ENCODE assay signal across 20 cellular contexts in the genomic region with DNA sequence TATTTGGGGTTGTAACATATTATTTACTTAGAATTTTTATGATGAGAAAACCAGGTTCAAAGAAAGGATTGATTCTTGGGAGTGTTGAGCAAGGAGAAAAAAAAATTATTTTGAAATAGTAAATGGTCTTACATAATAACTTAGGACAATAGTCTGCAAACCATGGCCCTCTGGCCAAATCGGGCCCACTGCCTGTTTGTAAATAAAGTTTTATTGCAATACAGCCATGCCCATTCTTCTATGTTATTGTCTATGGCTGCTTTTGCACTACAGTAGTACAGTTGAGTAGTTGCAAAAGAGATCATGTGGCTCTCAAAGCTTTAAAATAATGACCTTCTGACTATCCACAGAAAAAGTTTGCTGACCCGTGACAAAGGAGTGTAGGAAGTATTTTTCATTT.
DNase-seq lines count a peak whose midpoint lies in the region; ATAC-seq and TF ChIP-seq lines count a peak whose summit lies in the region.
"Had no signal": no experiment of that assay in that cellular context is flagged by ENCODE, and none has a peak within 500 bp of the region (broad histone marks: within the 10 kb centered on the region; RNA-seq: fewer than 3 reads in every experiment).

No MANE protein-coding gene starts in this region.

- H3K27ac Mint-ChIP-seq in CD4-positive, CD25-positive, alpha-beta regulatory T cell, result peak overlapping the region in 2 of 3 donors; percentile 57 to 75
- peak overlapping the region; percentile 56 for H3K27ac Mint-ChIP-seq in stimulated activated effector memory CD8-positive, alpha-beta T cell treated with anti-CD3 and anti-CD28 coated beads, Interleukin-12 subunit alpha, Interleukin-12 subunit beta, amount 100 ng/mL, for 72 hours
- H3K27ac Mint-ChIP-seq in GM23338, result no peak overlapping the region
- H3K27ac Mint-ChIP-seq: B cell, HFFc6 had no signal

- no peaks in the 10 kb centered on the region for H3K79me2 ChIP-seq in GM23338 (replicated peaks; ENCODE audit: insufficient read depth)

- no peaks in the 10 kb centered on the region for H3K27me3 Mint-ChIP-seq in CD4-positive, CD25-positive, alpha-beta regulatory T cell
- H3K27me3 Mint-ChIP-seq in GM23338 (ENCODE audit: insufficient read depth, low read depth, poor library complexity), result no peaks in the 10 kb centered on the region
- H3K27me3 Mint-ChIP-seq: B cell had no signal

- no peaks in the 10 kb centered on the region for H3K4me1 ChIP-seq in CD4-positive, CD25-positive, alpha-beta regulatory T cell (ENCODE audit: control insufficient read depth, insufficient read depth, low read length, poor library complexity, severe bottlenecking)
- no peaks in the 10 kb centered on the region for H3K4me1 ChIP-seq in GM23338 (ENCODE audit: insufficient read depth)
- no peaks in the 10 kb centered on the region for H3K4me1 ChIP-seq in ascending aorta

- no peak for ATAC-seq in CD4-positive, CD25-positive, alpha-beta regulatory T cell (ENCODE audit: low read depth in 2 of 2)
- ATAC-seq in stimulated activated effector memory CD8-positive, alpha-beta T cell treated with anti-CD3 and anti-CD28 coated beads, Interleukin-12 subunit alpha, Interleukin-12 subunit beta, amount 100 ng/mL, for 72 hours, result no peak
- ATAC-seq in GM23338, result no peak
- no peak for ATAC-seq in GM19324 (IDR thresholded peaks at IDR 0.05; ENCODE audit: low FRiP score, unreplicated experiment)
- ATAC-seq in HG02610 (IDR thresholded peaks at IDR 0.05; ENCODE audit: unreplicated experiment), result no peak
- ATAC-seq: CD8-positive, alpha-beta T cell had no signal

- H3K9me3 Mint-ChIP-seq in CD4-positive, CD25-positive, alpha-beta regulatory T cell, result no peaks in the 10 kb centered on the region
- H3K9me3 Mint-ChIP-seq in stimulated activated effector memory CD8-positive, alpha-beta T cell treated with anti-CD3 and anti-CD28 coated beads, Interleukin-12 subunit alpha, Interleukin-12 subunit beta, amount 100 ng/mL, for 72 hours, result no peaks in the 10 kb centered on the region
- no peaks in the 10 kb centered on the region for H3K9me3 Mint-ChIP-seq in GM23338
- H3K9me3 Mint-ChIP-seq: CD8-positive, alpha-beta T cell; HFFc6 had no signal

- H3K4me2 ChIP-seq in GM23338, result no peak overlapping the region

- no peak overlapping the region for H2AFZ ChIP-seq in GM23338

- no peak overlapping the region for H3K4me3 Mint-ChIP-seq in CD4-positive, CD25-positive, alpha-beta regulatory T cell
- no peak overlapping the region for H3K4me3 Mint-ChIP-seq in stimulated activated effector memory CD8-positive, alpha-beta T cell treated with anti-CD3 and anti-CD28 coated beads, Interleukin-12 subunit alpha, Interleukin-12 subunit beta, amount 100 ng/mL, for 72 hours
- H3K4me3 Mint-ChIP-seq in GM23338, result no peak overlapping the region
- H3K4me3 Mint-ChIP-seq: B cell; CD8-positive, alpha-beta T cell; HFFc6 had no signal

- TF ChIP-seq CTCF in LNCaP clone FGC (IDR thresholded peaks at IDR 0.05; ENCODE audit: control insufficient read depth, extremely low read depth, insufficient read depth), result no peak
- TF ChIP-seq CTCF in fibroblast of villous mesenchyme (IDR thresholded peaks at IDR 0.05; ENCODE audit: insufficient read depth, low read depth, low read length), result no peak
- TF ChIP-seq CTCF in GM23338 (conservative IDR thresholded peaks at IDR 0.05; ENCODE audit: low read depth in 2 of 2), result no peak
- no peak for TF ChIP-seq CTCF in ascending aorta (IDR thresholded peaks at IDR 0.05)

- no peaks in the 10 kb centered on the region for H3F3A ChIP-seq in GM23338 (replicated peaks; ENCODE audit: low read depth)

- no peaks in the 10 kb centered on the region for H3K9me2 ChIP-seq in GM23338 (ENCODE audit: insufficient read depth)

- no peaks in the 10 kb centered on the region for H4K20me1 ChIP-seq in GM23338 (replicated peaks; ENCODE audit: insufficient read depth)

- no peak for DNase-seq in CD4-positive, CD25-positive, alpha-beta regulatory T cell
- DNase-seq in LNCaP clone FGC (ENCODE audit: low read depth) (peak; percentile 13), fibroblast of villous mesenchyme (ENCODE audit: low read depth) (peak; percentile 3), GM23338 (ENCODE audit: low spot score) (no peak), ascending aorta (ENCODE audit: low spot score in 2 of 2) (no peak)
- DNase-seq in stimulated activated effector memory CD8-positive, alpha-beta T cell treated with anti-CD3 and anti-CD28 coated beads, Interleukin-12 subunit alpha, Interleukin-12 subunit beta, amount 100 ng/mL, for 72 hours (ENCODE audit: low spot score in 2 of 2), result no peak
- DNase-seq: ACHN; C1 segment of cervical spinal cord; CD8-positive, alpha-beta T cell; COR-L47; DMS153; DMS79 treated with DMSO at 0.1 percent for 48 hours; EL; GDM1; HCEC 1CT; HFFc6 had no signal

- no peak overlapping the region for H3K4me3 ChIP-seq in CD4-positive, CD25-positive, alpha-beta regulatory T cell (ENCODE audit: low read depth, low read length)
- no peak overlapping the region for H3K4me3 ChIP-seq in LNCaP clone FGC (ENCODE audit: low read depth, low read length)
- no peak overlapping the region for H3K4me3 ChIP-seq in fibroblast of villous mesenchyme (ENCODE audit: low read depth, low read length)
- no peak overlapping the region for H3K4me3 ChIP-seq in GM23338
- H3K4me3 ChIP-seq in ascending aorta, result no peak overlapping the region

- intact Hi-C loops in ascending aorta (cut with DNase I), result no loop called here

- H3K27ac ChIP-seq in CD4-positive, CD25-positive, alpha-beta regulatory T cell (ENCODE audit: insufficient read depth, low read length, poor library complexity, severe bottlenecking), result no peak overlapping the region
- H3K27ac ChIP-seq in GM23338 (ENCODE audit: low read depth) (no peak overlapping the region; the same call in 1 of the 2 replicates), ascending aorta (no peak overlapping the region)
- H3K27ac ChIP-seq: HL-60 had no signal

- H3K27me3 ChIP-seq in CD4-positive, CD25-positive, alpha-beta regulatory T cell (ENCODE audit: control insufficient read depth, insufficient read depth, low read length), result no peaks in the 10 kb centered on the region
- no peaks in the 10 kb centered on the region for H3K27me3 ChIP-seq in GM23338 (ENCODE audit: insufficient read depth)
- no peaks in the 10 kb centered on the region for H3K27me3 ChIP-seq in ascending aorta

- peaks cover 1 to 7% (median 5%) of the 10 kb centered on the region in 4 donors for H3K4me1 Mint-ChIP-seq in CD4-positive, CD25-positive, alpha-beta regulatory T cell
- no peaks in the 10 kb centered on the region for H3K4me1 Mint-ChIP-seq in stimulated activated effector memory CD8-positive, alpha-beta T cell treated with anti-CD3 and anti-CD28 coated beads, Interleukin-12 subunit alpha, Interleukin-12 subunit beta, amount 100 ng/mL, for 72 hours
- no peaks in the 10 kb centered on the region for H3K4me1 Mint-ChIP-seq in GM23338
- H3K4me1 Mint-ChIP-seq: B cell had no signal

- no peaks in the 10 kb centered on the region for H3K9me3 ChIP-seq in CD4-positive, CD25-positive, alpha-beta regulatory T cell (ENCODE audit: control insufficient read depth in 2 of 2, low read length in 2 of 2)
- no peaks in the 10 kb centered on the region for H3K9me3 ChIP-seq in ascending aorta

- peaks cover 56% of the 10 kb centered on the region for H3K36me3 Mint-ChIP-seq in CD4-positive, CD25-positive, alpha-beta regulatory T cell
- H3K36me3 Mint-ChIP-seq in stimulated activated effector memory CD8-positive, alpha-beta T cell treated with anti-CD3 and anti-CD28 coated beads, Interleukin-12 subunit alpha, Interleukin-12 subunit beta, amount 100 ng/mL, for 72 hours, result peaks cover 97% of the 10 kb centered on the region
- H3K36me3 Mint-ChIP-seq in GM23338 (ENCODE audit: low read depth), result peaks cover 21% of the 10 kb centered on the region

- H3K36me3 ChIP-seq in CD4-positive, CD25-positive, alpha-beta regulatory T cell (ENCODE audit: control insufficient read depth, insufficient read depth, low read length), result peaks cover 62% of the 10 kb centered on the region
- peaks cover 27% of the 10 kb centered on the region; the same call in 1 of the 2 replicates for H3K36me3 ChIP-seq in GM23338 (ENCODE audit: insufficient read depth)
- peaks cover 43 to 64% of the 10 kb centered on the region in 2 donors for H3K36me3 ChIP-seq in ascending aorta

TF ChIP-seq in GM23338, 12 proteins besides CTCF, POLR2A, EP300 and RAD21:
- TF ChIP-seq CREB1 (CRISPR knock-in tag; IDR thresholded peaks at IDR 0.05; ENCODE audit: low read depth), result no peak
- TF ChIP-seq NANOG (IDR thresholded peaks at IDR 0.05; ENCODE audit: borderline replicate concordance), result no peak
- no peak for TF ChIP-seq ZNF331 (CRISPR knock-in tag; IDR thresholded peaks at IDR 0.05; ENCODE audit: low read depth)
- no peak for TF ChIP-seq EZH2phosphoT487 (IDR thresholded peaks at IDR 0.05; ENCODE audit: unreplicated experiment)
- TF ChIP-seq EZH2 (IDR thresholded peaks at IDR 0.05; ENCODE audit: low read depth, unreplicated experiment), result no peak

Comparison
In these comparisons a context has a peak if more than half of its experiments do, and no peak if none do; other contexts are left out.
1. DNase-seq: peak in LNCaP clone FGC (single experiment) and fibroblast of villous mesenchyme (single experiment); none in CD4-positive, CD25-positive, alpha-beta regulatory T cell (0 of 3), stimulated activated effector memory CD8-positive, alpha-beta T cell treated with anti-CD3 and anti-CD28 coated beads, Interleukin-12 subunit alpha, Interleukin-12 subunit beta, amount 100 ng/mL, for 72 hours (0 of 2), GM23338 (single experiment) and ascending aorta (0 of 2).